In genomic region chr17:75876938-75877751, GRCh38 we compare ENCODE assay signal across 1 cellular context.
A peak's percentile ranks its signal among the peaks of the same experiment; 100 is the strongest.
TF ChIP-seq lines count a peak whose summit lies in the region.

No MANE protein-coding gene starts in this region.

TF ChIP-seq in HEK293, 187 proteins besides CTCF, POLR2A, EP300 and RAD21 (continued from another document):
- no peak for TF ChIP-seq ZNF398 (tag by site-specific recombination; IDR thresholded peaks at IDR 0.05)
- TF ChIP-seq ZBTB17 (tag by site-specific recombination; IDR thresholded peaks at IDR 0.05): peak; percentile 58; the same call in 1 of the 2 replicates
- no peak for TF ChIP-seq PRDM10 (tag by site-specific recombination; IDR thresholded peaks at IDR 0.05)
- no peak for TF ChIP-seq ZNF785 (tag by site-specific recombination; IDR thresholded peaks at IDR 0.05)
- TF ChIP-seq ZNF664 (tag by site-specific recombination; IDR thresholded peaks at IDR 0.05): no peak
- 0 out of 2 replicates have a peak, but pooled peaks have one; percentile 25 for TF ChIP-seq ZBTB10 (tag by site-specific recombination; IDR thresholded peaks at IDR 0.05)
- TF ChIP-seq ZNF488 (tag by site-specific recombination; IDR thresholded peaks at IDR 0.05): no peak
- TF ChIP-seq ZBTB8A (tag by site-specific recombination; IDR thresholded peaks at IDR 0.05): peak; percentile 87
- no peak for TF ChIP-seq ZNF747 (tag by site-specific recombination; IDR thresholded peaks at IDR 0.05)
- TF ChIP-seq SCRT1 (tag by site-specific recombination; IDR thresholded peaks at IDR 0.05; ENCODE audit: borderline replicate concordance): no peak
- TF ChIP-seq MEIS1 (CRISPR knock-in tag; IDR thresholded peaks at IDR 0.05; ENCODE audit: borderline replicate concordance): no peak
- TF ChIP-seq MZF1 (tag by site-specific recombination; IDR thresholded peaks at IDR 0.05; ENCODE audit: borderline replicate concordance): peak; percentile 96
- no peak for TF ChIP-seq PRDM4 (tag by site-specific recombination; IDR thresholded peaks at IDR 0.05)
- peak; percentile 58 for TF ChIP-seq SP2 (tag by site-specific recombination; IDR thresholded peaks at IDR 0.05)
- TF ChIP-seq ZFP3 (tag by site-specific recombination; IDR thresholded peaks at IDR 0.05; ENCODE audit: low read depth): no peak
TF ChIP-seq in HEK293: peak in this region for 28.
